17 cellular contexts compared by ENCODE assay signal in the genomic region with DNA sequence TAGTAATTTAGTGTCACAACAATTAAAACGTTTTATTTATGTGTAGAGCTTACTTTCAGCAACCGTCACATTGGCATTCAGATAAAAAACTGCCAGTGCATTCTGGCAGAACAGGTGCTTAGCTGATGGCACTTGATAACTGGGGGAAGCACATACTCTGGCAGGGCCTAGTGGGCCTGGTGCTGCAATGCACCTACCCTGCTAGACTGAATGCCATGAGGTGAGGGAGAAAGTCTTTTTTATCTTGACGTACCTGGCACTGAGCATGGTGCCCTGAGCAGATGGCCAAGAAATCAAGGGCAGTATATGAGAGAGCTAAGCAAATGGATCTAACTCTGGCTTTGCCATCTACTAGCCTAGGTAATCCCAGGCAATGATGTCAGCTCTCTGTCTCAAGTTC.
"Had no signal": no experiment of that assay in that cellular context is flagged by ENCODE, and none has a peak within 500 bp of the region (broad histone marks: within the 10 kb centered on the region; RNA-seq: fewer than 3 reads in every experiment).

No MANE protein-coding gene starts in this region.

- H3K27me3 ChIP-seq: pancreas, tibial nerve, vagina had no signal

- ATAC-seq: activated T-cell treated with anti-CD3 and anti-CD28 coated beads, Interleukin-2, amount 50 U/mL, for 72 hours; stimulated activated memory B cell treated with anti-CD40 and anti-IgM and Interleukin-4, amounts not matched to agents 10 μg/mL and 1 μg/mL and 100 μg/mL, for 72 hours; WTC11 had no signal

- H3K4me3 ChIP-seq: lung, pancreas, tibial nerve, vagina had no signal

- H3K27ac ChIP-seq: pancreas, tibial nerve, vagina had no signal

- H3K9me3 ChIP-seq: pancreas, tibial nerve, vagina had no signal

- H3K36me3 ChIP-seq: pancreas, tibial nerve, vagina had no signal

- DNase-seq: activated CD4-positive, alpha-beta T cell treated with anti-CD3 and anti-CD28 coated beads for 4 hours; activated CD8-positive, alpha-beta memory T cell treated with anti-CD3 and anti-CD28 coated beads, Interleukin-2, amount 50 U/mL, for 48 hours; activated gamma-delta T cell treated with Interleukin-2 at 50 U/mL for 16 hours; activated T-cell treated with anti-CD3 and anti-CD28 coated beads, Interleukin-2, amount 50 U/mL, for 72 hours; amniotic stem cell; central memory CD4-positive, alpha-beta T cell; cortex of kidney; effector CD4-positive, alpha-beta T cell; foreskin fibroblast; midbrain; pancreas; T-helper 2 cell had no signal

- H3K4me1 ChIP-seq: tibial nerve, vagina had no signal
